Comparison of ENCODE assay signal across 22 cellular contexts in genomic region chr14:52048132-52048531, GRCh38.
"Had no signal": no experiment of that assay in that cellular context is flagged by ENCODE, and none has a peak within 500 bp of the region (broad histone marks: within the 10 kb centered on the region; RNA-seq: fewer than 3 reads in every experiment).

No MANE protein-coding gene starts in this region.

- H3K27ac Mint-ChIP-seq: neural progenitor cell; stimulated activated naive CD8-positive, alpha-beta T cell treated with anti-CD3 and anti-CD28 coated beads, Interleukin-15, Interleukin-2, amounts not matched to agents 100 ng/mL and 50 ng/mL, for 24 hours; type B pancreatic cell had no signal

- H3K4me3 Mint-ChIP-seq: activated naive CD4-positive, alpha-beta T cell treated with anti-CD3 and anti-CD28 coated beads, Interleukin-2, amount 50 U/mL, for 24 hours; brain; central memory CD8-positive, alpha-beta T cell; naive thymus-derived CD4-positive, alpha-beta T cell; neural progenitor cell; stimulated activated naive CD8-positive, alpha-beta T cell treated with anti-CD3 and anti-CD28 coated beads, Interleukin-15, Interleukin-2, amounts not matched to agents 100 ng/mL and 50 ng/mL, for 24 hours; type B pancreatic cell had no signal

- H3K9me3 ChIP-seq: colonic mucosa, esophagus squamous epithelium, gastrocnemius medialis, lower lobe of right lung had no signal

- H3K36me3 Mint-ChIP-seq: brain; naive thymus-derived CD4-positive, alpha-beta T cell; neural progenitor cell had no signal

- H3K27me3 ChIP-seq: colonic mucosa, esophagus squamous epithelium, gastrocnemius medialis, neural progenitor cell had no signal

- H3K4me3 ChIP-seq: colonic mucosa, esophagus squamous epithelium, gastrocnemius medialis, lower lobe of right lung, neural progenitor cell had no signal

- H3K4me1 ChIP-seq: colonic mucosa, neural progenitor cell had no signal

- ATAC-seq: gastrocnemius medialis; lower lobe of right lung; naive thymus-derived CD4-positive, alpha-beta T cell had no signal

- DNase-seq: activated CD4-positive, alpha-beta T cell treated with anti-CD3 and anti-CD28 coated beads for 1 hour; activated gamma-delta T cell treated with Interleukin-2 at 50 U/mL for 16 hours; activated T-cell treated with anti-CD3 and anti-CD28 coated beads, Interleukin-2, amount 50 U/mL, for 1 hour; colonic mucosa; esophagus squamous epithelium; head of caudate nucleus; islet precursor cell; left colon; lower lobe of right lung; naive thymus-derived CD4-positive, alpha-beta T cell; posterior cingulate gyrus; stimulated activated CD4-positive, alpha-beta T cell treated with anti-CD3 and anti-CD28 coated beads, Interleukin-12 subunit alpha, Interleukin-12 subunit beta, amount 100 ng/mL, for 4 hours; stimulated activated CD4-positive, alpha-beta T cell treated with anti-CD3 and anti-CD28 coated beads, Interleukin-4, amount 100 ng/mL, for 4 hours; T-helper 1 cell; WERI-Rb-1 had no signal

- H3K9me3 Mint-ChIP-seq: activated naive CD4-positive, alpha-beta T cell treated with anti-CD3 and anti-CD28 coated beads, Interleukin-2, amount 50 U/mL, for 24 hours; central memory CD8-positive, alpha-beta T cell; naive thymus-derived CD4-positive, alpha-beta T cell; neural progenitor cell; stimulated activated naive CD8-positive, alpha-beta T cell treated with anti-CD3 and anti-CD28 coated beads, Interleukin-15, Interleukin-2, amounts not matched to agents 100 ng/mL and 50 ng/mL, for 24 hours; type B pancreatic cell had no signal

- H3K27ac ChIP-seq: colonic mucosa, gastrocnemius medialis, lower lobe of right lung, neural progenitor cell, WERI-Rb-1 had no signal

- H3K36me3 ChIP-seq: colonic mucosa, esophagus squamous epithelium, gastrocnemius medialis, lower lobe of right lung, neural progenitor cell, WERI-Rb-1 had no signal

- H3K27me3 Mint-ChIP-seq: brain; central memory CD8-positive, alpha-beta T cell had no signal
